Comparison of ENCODE assay signal across 25 cellular contexts in the genomic region with DNA sequence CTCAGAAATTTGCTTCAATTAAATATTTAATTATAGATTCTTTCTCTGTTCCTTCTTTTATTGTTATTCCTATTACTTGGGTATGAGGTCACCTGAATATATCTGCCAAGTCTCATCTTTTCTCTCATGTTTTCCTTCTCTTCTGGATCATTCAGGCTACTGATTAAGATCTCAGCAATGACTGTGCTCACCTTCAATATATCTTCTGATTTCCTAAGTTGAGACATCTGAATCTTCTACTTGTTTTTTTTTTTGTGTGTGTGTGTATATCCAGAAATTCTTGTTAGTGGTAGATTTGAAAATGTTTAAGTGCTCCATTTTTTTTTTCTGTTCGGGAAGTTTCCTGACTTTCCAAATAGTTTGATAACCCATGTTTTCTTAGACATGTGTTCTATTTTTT.
DNase-seq lines count a peak whose midpoint lies in the region; ATAC-seq, FAIRE-seq and TF ChIP-seq lines count a peak whose summit lies in the region.
"Had no signal": no experiment of that assay in that cellular context is flagged by ENCODE, and none has a peak within 500 bp of the region (broad histone marks: within the 10 kb centered on the region; RNA-seq: fewer than 3 reads in every experiment).

No MANE protein-coding gene starts in this region.

- H3K27ac ChIP-seq in SK-N-SH (ENCODE audit: low read depth in 2 of 2, low read length in 1 of 2) (no peak overlapping the region), K562 (ENCODE audit: extremely low read depth, low read depth, low read length) (peak overlapping the region; percentile 91; the same call in 2 of the 3 replicates)
- H3K27ac ChIP-seq: 22Rv1, A549, BLaER1 had no signal

- H3K9ac ChIP-seq in SK-N-SH (no peak overlapping the region), K562 (ENCODE audit: insufficient read depth in 1 of 2, low read depth in 2 of 2, low read length in 2 of 2) (peak overlapping the region in 1 of 2 experiments; percentile 45; a peak in 2 of 4 replicates)
- H3K9ac ChIP-seq: BLaER1 had no signal

- H2AFZ ChIP-seq in SK-N-SH (ENCODE audit: low read depth): no peak overlapping the region
- H2AFZ ChIP-seq in K562 (ENCODE audit: low read depth, low read length): peak overlapping the region; percentile 80

- intact Hi-C loops in K562 (cut with micrococcal nuclease): loop anchor here (5.0 kb wide), 3 partner anchors 51 to 856 kb away; no protein-coding TSS in a partner anchor

- H3K4me1 ChIP-seq in SK-N-SH (ENCODE audit: control insufficient read depth in 1 of 2, insufficient read depth in 2 of 2, low read depth in 1 of 2, low read length in 1 of 2) (no peaks in the 10 kb centered on the region; a peak in 1 of 4 replicates), K562 (replicated peaks in 1 of 2; ENCODE audit: control insufficient read depth in 2 of 2, insufficient read depth in 2 of 2, low read length in 2 of 2) (peaks cover 6 to 37% of the 10 kb centered on the region in 2 experiments; a peak in 4 of 5 replicates)
- H3K4me1 ChIP-seq: A549, BE2C, BLaER1 had no signal

- WGBS in SK-N-SH (ENCODE audit: low lambda C conversion rate): 44% methylated on average over 1 of the region's 1 CpG
- WGBS in K562 (ENCODE audit: insufficient coverage, low coverage, missing lambda C conversion rate): 6% methylated on average over 1 of the region's 1 CpG

- POLR2A ChIA-PET in SK-N-SH (lab: Yijun Ruan, JAX) (no interaction called here), K562 (lab: Yijun Ruan, JAX) (interaction anchor here (1.2 kb wide), 1 partner anchor 12 kb away, joined by 4 read pairs; no protein-coding TSS in a partner anchor)

- CTCF ChIA-PET in SK-N-SH (lab: Yijun Ruan, JAX): no interaction called here
- CTCF ChIA-PET in K562 (lab: Yijun Ruan, JAX; ENCODE audit: low intra/inter-chr PET ratio): no interaction called here

- BruUV-seq in K562 (replicated peaks; lab: Mats Ljungman, UMichigan): no TSS peak

- no peaks in the 10 kb centered on the region for H3K27me3 ChIP-seq in SK-N-SH (ENCODE audit: insufficient read depth)
- H3K27me3 ChIP-seq in K562 (ENCODE audit: control insufficient read depth in 2 of 2, insufficient read depth in 2 of 2, low read length in 2 of 2): no peaks in the 10 kb centered on the region
- H3K27me3 ChIP-seq: BE2C, BLaER1 had no signal

- no peaks in the 10 kb centered on the region for H3K9me1 ChIP-seq in K562 (ENCODE audit: control insufficient read depth, insufficient read depth, low read length)

- no peaks in the 10 kb centered on the region for H3K9me2 ChIP-seq in SK-N-SH

- H3K36me3 ChIP-seq in SK-N-SH (replicated peaks in 1 of 2; ENCODE audit: control insufficient read depth in 1 of 2, insufficient read depth in 2 of 2, low read length in 1 of 2) (no peaks in the 10 kb centered on the region), K562 (ENCODE audit: control insufficient read depth, insufficient read depth, low read length) (no peaks in the 10 kb centered on the region; the same call in 2 of the 3 replicates)
- H3K36me3 ChIP-seq: BE2C, BLaER1 had no signal

- H3K4me2 ChIP-seq in SK-N-SH: no peak overlapping the region
- no peak overlapping the region for H3K4me2 ChIP-seq in K562 (ENCODE audit: insufficient read depth, low read length)
- H3K4me2 ChIP-seq: A549, BLaER1 had no signal

- H3K4me3 ChIP-seq in SK-N-SH (ENCODE audit: low read depth in 2 of 2, low read length in 1 of 2) (no peak overlapping the region), K562 (no peak overlapping the region)
- H3K4me3 ChIP-seq: A549, BLaER1, GM12878 had no signal

- no peak for DNase-seq in SK-N-SH
- DNase-seq in GM18507 (ENCODE audit: extremely low spot score, insufficient read length, low read depth): no peak
- DNase-seq in K562 (ENCODE audit: extremely low read depth in 1 of 4, low spot score in 3 of 4): no peak
- DNase-seq: AML-193; BE2C; C1 segment of cervical spinal cord; CD4-positive, alpha-beta memory T cell; CD4-positive, CD25-positive, alpha-beta regulatory T cell; CD8-positive, alpha-beta memory T cell; COR-L47; DMS 273 treated with DMSO at 0.1 percent for 48 hours; DMS153; DMS53; DMS79; DND-41; EL; GDM1 had no signal

- TF ChIP-seq CTCF in SK-N-SH (IDR thresholded peaks at IDR 0.05) (no peak), K562 (IDR thresholded peaks at IDR 0.05 in 2 of 3, conservative IDR thresholded peaks at IDR 0.05 in 1 of 3; ENCODE audit: insufficient read depth in 2 of 3, low read depth in 1 of 3, low read length in 3 of 3) (no peak)

- in situ Hi-C loops in K562 (cut with MboI): no loop called here

- H3F3A ChIP-seq in SK-N-SH (replicated peaks; ENCODE audit: insufficient read depth): no peaks in the 10 kb centered on the region

- peak; percentile 26 for FAIRE-seq in GM18507 (lab: Jason Lieb, UNC)
- no peak for FAIRE-seq in K562 (lab: Jason Lieb, UNC)
- FAIRE-seq: A549, GM12878, GM12892 had no signal

- H4K20me1 ChIP-seq in SK-N-SH (ENCODE audit: insufficient read depth) (no peaks in the 10 kb centered on the region), K562 (replicated peaks; ENCODE audit: control insufficient read depth, insufficient read depth, low read length) (no peaks in the 10 kb centered on the region)
- H4K20me1 ChIP-seq: BLaER1 had no signal

- TF ChIP-seq EP300 in SK-N-SH (IDR thresholded peaks at IDR 0.05; ENCODE audit: borderline replicate concordance in 1 of 2, low read depth in 1 of 2, low read length in 1 of 2) (no peak), K562 (IDR thresholded peaks at IDR 0.05; ENCODE audit: low read length) (no peak)

- H3K9me3 ChIP-seq in SK-N-SH (no peaks in the 10 kb centered on the region), K562 (replicated peaks; ENCODE audit: control insufficient read depth, insufficient read depth, low read depth, low read length) (peaks cover 2% of the 10 kb centered on the region; the same call in 1 of the 2 replicates)
- H3K9me3 ChIP-seq: A549, BE2C, BLaER1 had no signal

- H3K79me2 ChIP-seq in SK-N-SH (ENCODE audit: insufficient read depth) (no peaks in the 10 kb centered on the region), K562 (ENCODE audit: control insufficient read depth, insufficient read depth, low read length) (peaks cover 20% of the 10 kb centered on the region; the same call in 2 of the 3 replicates)

- no peak for TF ChIP-seq POLR2A in K562 (conservative IDR thresholded peaks at IDR 0.05)

- ATAC-seq in SK-N-SH treated with all-trans-retinoic acid at 6 μM for 48 hours: no peak
- ATAC-seq in K562: no peak
- ATAC-seq in GM18502 (IDR thresholded peaks at IDR 0.05; ENCODE audit: poor library complexity, unreplicated experiment): no peak
- no peak for ATAC-seq in GM19463 (IDR thresholded peaks at IDR 0.05; ENCODE audit: unreplicated experiment)
- ATAC-seq: A549, GM12878 had no signal

- TF ChIP-seq RAD21 in SK-N-SH (IDR thresholded peaks at IDR 0.05; ENCODE audit: low read length) (no peak), K562 (CRISPR knock-in tag; conservative IDR thresholded peaks at IDR 0.05 in 1 of 2, IDR thresholded peaks at IDR 0.05 in 1 of 2) (no peak)

TF ChIP-seq in SK-N-SH treated with all-trans-retinoic acid at 6 μM for 48 hours, 23 proteins besides CTCF, POLR2A, EP300 and RAD21 (continues in another document):
- TF ChIP-seq ZFP30 (CRISPR knock-in tag; IDR thresholded peaks at IDR 0.05): no peak
- no peak for TF ChIP-seq ZNF565 (CRISPR knock-in tag; conservative IDR thresholded peaks at IDR 0.05; ENCODE audit: low read depth)

TF ChIP-seq in SK-N-SH, 30 proteins besides CTCF, POLR2A, EP300 and RAD21:
- TF ChIP-seq GABPA (IDR thresholded peaks at IDR 0.05; ENCODE audit: low read depth) (no peak), JUND (IDR thresholded peaks at IDR 0.05) (no peak), MAX (IDR thresholded peaks at IDR 0.05; ENCODE audit: low read depth) (no peak)

TF ChIP-seq in K562, 482 proteins besides CTCF, POLR2A, EP300 and RAD21 (continues in another document):
- TF ChIP-seq, protein P1, sequence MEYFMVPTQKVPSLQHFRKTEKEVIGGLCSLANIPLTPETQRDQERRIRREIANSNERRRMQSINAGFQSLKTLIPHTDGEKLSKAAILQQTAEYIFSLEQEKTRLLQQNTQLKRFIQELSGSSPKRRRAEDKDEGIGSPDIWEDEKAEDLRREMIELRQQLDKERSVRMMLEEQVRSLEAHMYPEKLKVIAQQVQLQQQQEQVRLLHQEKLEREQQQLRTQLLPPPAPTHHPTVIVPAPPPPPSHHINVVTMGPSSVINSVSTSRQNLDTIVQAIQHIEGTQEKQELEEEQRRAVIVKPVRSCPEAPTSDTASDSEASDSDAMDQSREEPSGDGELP (CRISPR knock-in tag; IDR thresholded peaks at IDR 0.05; ENCODE audit: borderline replicate concordance): no peak
- TF ChIP-seq, protein P2, sequence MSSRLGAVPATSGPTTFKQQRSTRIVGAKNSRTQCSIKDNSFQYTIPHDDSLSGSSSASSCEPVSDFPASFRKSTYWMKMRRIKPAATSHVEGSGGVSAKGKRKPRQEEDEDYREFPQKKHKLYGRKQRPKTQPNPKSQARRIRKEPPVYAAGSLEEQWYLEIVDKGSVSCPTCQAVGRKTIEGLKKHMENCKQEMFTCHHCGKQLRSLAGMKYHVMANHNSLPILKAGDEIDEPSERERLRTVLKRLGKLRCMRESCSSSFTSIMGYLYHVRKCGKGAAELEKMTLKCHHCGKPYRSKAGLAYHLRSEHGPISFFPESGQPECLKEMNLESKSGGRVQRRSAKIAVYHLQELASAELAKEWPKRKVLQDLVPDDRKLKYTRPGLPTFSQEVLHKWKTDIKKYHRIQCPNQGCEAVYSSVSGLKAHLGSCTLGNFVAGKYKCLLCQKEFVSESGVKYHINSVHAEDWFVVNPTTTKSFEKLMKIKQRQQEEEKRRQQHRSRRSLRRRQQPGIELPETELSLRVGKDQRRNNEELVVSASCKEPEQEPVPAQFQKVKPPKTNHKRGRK (tag; IDR thresholded peaks at IDR 0.05): no peak
- no peak for TF ChIP-seq ZNF398 (CRISPR knock-in tag; IDR thresholded peaks at IDR 0.05)
- no peak for TF ChIP-seq CBFB (CRISPR knock-in tag; IDR thresholded peaks at IDR 0.05)
- TF ChIP-seq GABPA (tag; conservative IDR thresholded peaks at IDR 0.05; ENCODE audit: low read depth): no peak
- TF ChIP-seq ZNF316 (IDR thresholded peaks at IDR 0.05): no peak
